In the genomic region with DNA sequence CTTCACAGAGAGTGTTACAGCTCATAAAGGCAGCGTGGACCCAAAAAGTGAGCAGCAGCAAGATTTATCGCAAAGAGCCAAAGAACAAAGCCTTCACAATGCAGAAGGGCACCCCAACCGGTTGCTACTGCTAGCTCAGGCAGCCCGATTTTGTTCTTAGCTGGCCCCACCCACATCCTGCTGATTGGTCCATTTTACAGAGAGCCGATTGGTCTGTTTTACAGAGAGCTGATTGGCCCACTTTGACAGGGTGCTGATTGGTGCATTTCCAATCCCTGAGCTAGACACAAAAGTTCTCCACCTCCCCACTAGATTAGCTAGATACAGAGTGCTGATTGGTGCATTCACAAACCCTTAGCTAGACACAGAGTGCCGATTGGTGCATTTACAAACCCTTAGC, we compare ENCODE assay signal across 4 cellular contexts. TPM values are rescaled to one million over a fixed set of nuclear protein-coding genes. Genes with fewer than 3 reads are reported as not detected.
"Had no signal": no experiment of that assay in that cellular context is flagged by ENCODE, and none has a peak within 500 bp of the region (broad histone marks: within the 10 kb centered on the region; RNA-seq: fewer than 3 reads in every experiment).

No MANE protein-coding gene starts in this region.

RNA-seq across cellular contexts. Expression of a gene that starts 50.1 kb away (rescaled TPM):
- total RNA-seq: HepG2, HT-29, IMR-90 had no signal
- polyA plus RNA-seq: HepG2, IgD-negative memory B cell, IMR-90 had no signal
